In genomic region chr5:172150514-172151425, GRCh38 we compare ENCODE assay signal across 8 cellular contexts. TPM values are rescaled to one million over a fixed set of nuclear protein-coding genes. Genes with fewer than 3 reads are reported as not detected.
A peak's percentile ranks its signal among the peaks of the same experiment; 100 is the strongest.
DNase-seq lines count a peak whose midpoint lies in the region; ATAC-seq lines count a peak whose summit lies in the region.

No MANE protein-coding gene starts in this region.

- no peaks in the 10 kb centered on the region for H3K9me3 ChIP-seq in CD4-positive, alpha-beta memory T cell (ENCODE audit: control insufficient read depth in 1 of 2, low read length in 2 of 2)

- H3K27me3 ChIP-seq in CD4-positive, alpha-beta memory T cell (ENCODE audit: insufficient read depth, low read length): no peaks in the 10 kb centered on the region

- peak overlapping the region; percentile 36 to 79 (median 73) for H3K4me3 Mint-ChIP-seq in CD4-positive, alpha-beta memory T cell

- peak overlapping the region in 1 of 2 donors; percentile 48 for H3K4me3 ChIP-seq in CD4-positive, alpha-beta memory T cell (ENCODE audit: low read length in 2 of 2)

- H3K27ac ChIP-seq in CD4-positive, alpha-beta memory T cell (ENCODE audit: low read depth, low read length): peak overlapping the region; percentile 55

- H3K27ac Mint-ChIP-seq in CD4-positive, alpha-beta memory T cell: peak overlapping the region; percentile 89 to 97 (median 94)

- DNase-seq in CD4-positive, alpha-beta memory T cell: peak in 4 of 5 donors; percentile 14 to 37 (median 26)
- peak; percentile 20 for DNase-seq in activated effector memory CD4-positive, alpha-beta T cell treated with Interleukin-2 at 50 U/mL for 16 hours
- DNase-seq in medulla oblongata (ENCODE audit: extremely low spot score): peak; percentile 79
- DNase-seq in NCI-H1048 (lab: John Stamatoyannopoulos, UW): no peak
- no peak for DNase-seq in NCI-H2196 (lab: John Stamatoyannopoulos, UW; ENCODE audit: unreplicated experiment)
- DNase-seq in stimulated activated CD4-positive, alpha-beta T cell treated with anti-CD3 and anti-CD28 coated beads, Interleukin-1b, Interleukin-23, amount 100 ng/mL, for 48 hours: no peak

- CTCF ChIA-PET in CD4-positive, alpha-beta memory T cell (lab: Charles Lee; ENCODE audit: partially characterized antibody): interaction anchor here (0.7 to 1.5 kb wide), 7 partner anchors 19 to 1828 kb away, joined by 3 read pairs; partner anchors contain the start of gene STK10

- H3K36me3 ChIP-seq in CD4-positive, alpha-beta memory T cell (ENCODE audit: insufficient read depth, low read length): peaks cover 60% of the 10 kb centered on the region

- POLR2A ChIA-PET in CD4-positive, alpha-beta memory T cell (lab: Charles Lee; ENCODE audit: partially characterized antibody): interaction anchor here (1.4 to 7.5 kb wide), 3 partner anchors 21 to 37 kb away, joined by 4 to 68 read pairs (median 21); partner anchors contain the start of gene STK10

- H3K4me1 ChIP-seq in CD4-positive, alpha-beta memory T cell (ENCODE audit: insufficient read depth, low read length): peaks cover 88% of the 10 kb centered on the region

- peaks cover 54 to 91% (median 74%) of the 10 kb centered on the region in 4 donors for H3K4me1 Mint-ChIP-seq in CD4-positive, alpha-beta memory T cell

- no peaks in the 10 kb centered on the region for H3K27me3 Mint-ChIP-seq in CD4-positive, alpha-beta memory T cell

- intact Hi-C loops in CD4-positive, alpha-beta memory T cell (cut with micrococcal nuclease): loop anchor here (1.0 to 5.0 kb wide), 3 partner anchors 25 to 38 kb away; no protein-coding TSS in a partner anchor

- peaks cover 58 to 88% of the 10 kb centered on the region in 2 donors for H3K36me3 Mint-ChIP-seq in CD4-positive, alpha-beta memory T cell

- H3K9me3 Mint-ChIP-seq in CD4-positive, alpha-beta memory T cell: no peaks in the 10 kb centered on the region

- ATAC-seq in GM19468 (IDR thresholded peaks at IDR 0.05; ENCODE audit: extremely low read depth, unreplicated experiment) (peak; percentile 56), HG03565 (IDR thresholded peaks at IDR 0.05; ENCODE audit: unreplicated experiment) (peak; percentile 38)

RNA-seq across cellular contexts. Expression of gene STK10, which starts 37.3 kb away (rescaled TPM):
- 100 to 1,000 TPM; 306 to 314 TPM for total RNA-seq in CD4-positive, alpha-beta memory T cell
- 100 to 1,000 TPM in 1 of 2 donors, 10 to 100 TPM in 1; 24.6 to 161 TPM for polyA plus RNA-seq in CD4-positive, alpha-beta memory T cell

RNA-seq across cellular contexts. Expression of gene EFCAB9, which starts 43.2 kb away (rescaled TPM):
- not detected for total RNA-seq in CD4-positive, alpha-beta memory T cell
- polyA plus RNA-seq in CD4-positive, alpha-beta memory T cell: not detected

Comparison
In these comparisons a context has a peak if more than half of its experiments do, and no peak if none do; other contexts are left out.
1. DNase-seq: peak in CD4-positive, alpha-beta memory T cell (4 of 5), activated effector memory CD4-positive, alpha-beta T cell treated with Interleukin-2 at 50 U/mL for 16 hours (single experiment) and medulla oblongata (single experiment); none in NCI-H1048 (single experiment), NCI-H2196 (single experiment) and stimulated activated CD4-positive, alpha-beta T cell treated with anti-CD3 and anti-CD28 coated beads, Interleukin-1b, Interleukin-23, amount 100 ng/mL, for 48 hours (single experiment).